ENCODE assay signal across 1 cellular context in genomic region chr4:73067971-73068394, GRCh38.
TF ChIP-seq lines count a peak whose summit lies in the region.

No MANE protein-coding gene starts in this region.

TF ChIP-seq in SK-N-SH, 30 proteins besides CTCF, POLR2A, EP300 and RAD21 (continued from another document):
- TF ChIP-seq REST (IDR thresholded peaks at IDR 0.05; ENCODE audit: low read depth, low read length) (no peak), NFIC (IDR thresholded peaks at IDR 0.05; ENCODE audit: borderline replicate concordance) (no peak), RXRA (IDR thresholded peaks at IDR 0.05; ENCODE audit: borderline replicate concordance, low read depth) (no peak), USF1 (IDR thresholded peaks at IDR 0.05; ENCODE audit: borderline replicate concordance, low read depth) (no peak), GATA2 (CRISPR knock-in tag; IDR thresholded peaks at IDR 0.05) (no peak), FOXM1 (IDR thresholded peaks at IDR 0.05; ENCODE audit: low read depth) (no peak)
TF ChIP-seq in SK-N-SH: peak in this region for 0.
